ENCODE assay signal across 9 cellular contexts in the genomic region with DNA sequence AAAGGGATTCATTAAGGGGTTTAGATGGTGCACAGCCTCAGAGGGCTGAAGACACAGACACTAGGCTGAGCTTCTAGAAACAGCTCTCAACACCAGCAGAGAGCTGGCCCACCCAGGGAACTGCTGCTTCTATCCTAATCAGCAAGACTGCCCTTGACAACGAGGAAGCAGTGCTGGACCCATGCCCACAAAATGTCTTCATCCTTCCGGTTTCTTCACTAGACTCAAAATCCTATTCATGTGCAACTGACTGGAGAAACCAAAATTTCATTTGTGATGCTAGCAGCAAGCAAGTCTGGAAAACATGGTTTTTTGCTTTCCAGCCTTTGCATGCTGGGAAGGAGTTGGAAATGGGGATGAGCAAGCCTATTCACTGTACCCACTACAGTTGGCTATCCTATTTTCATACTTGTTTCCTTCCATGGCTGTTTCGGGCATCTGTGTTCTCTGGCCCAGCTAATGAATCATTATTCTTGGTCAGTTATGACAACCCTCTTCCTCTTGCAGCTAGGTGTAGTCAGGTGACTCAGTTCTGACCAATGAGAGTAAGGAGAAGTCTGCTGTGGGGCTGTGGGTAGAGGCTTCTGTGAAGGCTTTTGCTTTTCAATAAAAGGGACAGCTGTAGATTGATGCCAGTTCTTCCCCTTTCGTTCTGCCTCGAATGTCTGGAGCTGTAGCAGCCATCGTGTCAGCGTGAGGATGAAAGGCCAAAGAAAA. TPM values are rescaled to one million over a fixed set of nuclear protein-coding genes. Genes with fewer than 3 reads are reported as not detected.
A peak's percentile ranks its signal among the peaks of the same experiment; 100 is the strongest.
DNase-seq lines count a peak whose midpoint lies in the region; ATAC-seq and TF ChIP-seq lines count a peak whose summit lies in the region.
"Had no signal": no experiment of that assay in that cellular context is flagged by ENCODE, and none has a peak within 500 bp of the region (broad histone marks: within the 10 kb centered on the region; RNA-seq: fewer than 3 reads in every experiment).

No MANE protein-coding gene starts in this region.

- ATAC-seq in HG03066 (IDR thresholded peaks at IDR 0.05; ENCODE audit: low read depth, unreplicated experiment) (peak; percentile 88), HG02763 (IDR thresholded peaks at IDR 0.05; ENCODE audit: unreplicated experiment) (no peak)

- H3K4me1 ChIP-seq in thyroid gland, result peaks cover 0 to 7% of the 10 kb centered on the region in 2 donors

- H3K9me3 ChIP-seq in thyroid gland, result no peaks in the 10 kb centered on the region

- no peak for TF ChIP-seq POLR2A in thyroid gland (IDR thresholded peaks at IDR 0.05)

- H3K4me3 ChIP-seq in fibroblast of the aortic adventitia (ENCODE audit: low read depth, low read length), result no peak overlapping the region
- H3K4me3 ChIP-seq in thyroid gland (replicated peaks in 1 of 3), result no peak overlapping the region

- no peak for TF ChIP-seq CTCF in fibroblast of the aortic adventitia (IDR thresholded peaks at IDR 0.05; ENCODE audit: insufficient read depth, low read length)
- no peak for TF ChIP-seq CTCF in thyroid gland (IDR thresholded peaks at IDR 0.05)

- no peaks in the 10 kb centered on the region for H3K27me3 ChIP-seq in thyroid gland

- H3K27ac ChIP-seq in thyroid gland, result no peak overlapping the region
- H3K27ac ChIP-seq: C4-2B had no signal

- 56 to 64% methylated on average over 7 of the region's 7 CpGs for WGBS in thyroid gland, 2 donors

- peak; percentile 42 for DNase-seq in activated CD8-positive, alpha-beta memory T cell treated with anti-CD3 and anti-CD28 coated beads for 24 hours
- no peak for DNase-seq in activated CD8-positive, alpha-beta memory T cell treated with anti-CD3 and anti-CD28 coated beads, Interleukin-2, amount 50 U/mL, for 4 hours
- peak; percentile 66 for DNase-seq in RKO (ENCODE audit: low spot score)
- peak; percentile 63 for DNase-seq in fibroblast of the aortic adventitia (ENCODE audit: low read depth)
- peak; percentile 45 to 75 for DNase-seq in thyroid gland
- no peak for DNase-seq in inferior parietal cortex (ENCODE audit: extremely low spot score)

- H3K36me3 ChIP-seq in thyroid gland, result no peaks in the 10 kb centered on the region

- intact Hi-C loops in thyroid gland (cut with DNase I), result no loop called here

RNA-seq across cellular contexts. Expression of a gene that starts 14.6 kb away (rescaled TPM):
- total RNA-seq in fibroblast of the aortic adventitia (ENCODE audit: low replicate concordance), result 0.18 TPM in 1 of 2 replicates, not detected in the other
- total RNA-seq in thyroid gland, result under 1 TPM in 1 of 4 donors, not detected in 3; 0.45 TPM

RNA-seq across cellular contexts. Expression of a gene that starts 33.0 kb away (rescaled TPM):
- total RNA-seq in fibroblast of the aortic adventitia (ENCODE audit: low replicate concordance) (not detected in 2 replicates), thyroid gland (not detected)

Comparison
In these comparisons a context has a peak if more than half of its experiments do, and no peak if none do; other contexts are left out.
1. DNase-seq: peak in activated CD8-positive, alpha-beta memory T cell treated with anti-CD3 and anti-CD28 coated beads for 24 hours (single experiment), RKO (single experiment), fibroblast of the aortic adventitia (single experiment) and thyroid gland (2 of 2); none in activated CD8-positive, alpha-beta memory T cell treated with anti-CD3 and anti-CD28 coated beads, Interleukin-2, amount 50 U/mL, for 4 hours (single experiment) and inferior parietal cortex (single experiment).